2 cellular contexts compared by ENCODE assay signal in genomic region chr10:76085773-76086570, GRCh38.
TF ChIP-seq lines count a peak whose summit lies in the region.

No MANE protein-coding gene starts in this region.

TF ChIP-seq in SK-N-SH, 30 proteins besides CTCF, POLR2A, EP300 and RAD21 (continued from another document):
- TF ChIP-seq, protein P1, sequence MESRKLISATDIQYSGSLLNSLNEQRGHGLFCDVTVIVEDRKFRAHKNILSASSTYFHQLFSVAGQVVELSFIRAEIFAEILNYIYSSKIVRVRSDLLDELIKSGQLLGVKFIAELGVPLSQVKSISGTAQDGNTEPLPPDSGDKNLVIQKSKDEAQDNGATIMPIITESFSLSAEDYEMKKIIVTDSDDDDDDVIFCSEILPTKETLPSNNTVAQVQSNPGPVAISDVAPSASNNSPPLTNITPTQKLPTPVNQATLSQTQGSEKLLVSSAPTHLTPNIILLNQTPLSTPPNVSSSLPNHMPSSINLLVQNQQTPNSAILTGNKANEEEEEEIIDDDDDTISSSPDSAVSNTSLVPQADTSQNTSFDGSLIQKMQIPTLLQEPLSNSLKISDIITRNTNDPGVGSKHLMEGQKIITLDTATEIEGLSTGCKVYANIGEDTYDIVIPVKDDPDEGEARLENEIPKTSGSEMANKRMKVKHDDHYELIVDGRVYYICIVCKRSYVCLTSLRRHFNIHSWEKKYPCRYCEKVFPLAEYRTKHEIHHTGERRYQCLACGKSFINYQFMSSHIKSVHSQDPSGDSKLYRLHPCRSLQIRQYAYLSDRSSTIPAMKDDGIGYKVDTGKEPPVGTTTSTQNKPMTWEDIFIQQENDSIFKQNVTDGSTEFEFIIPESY (IDR thresholded peaks at IDR 0.05; ENCODE audit: borderline replicate concordance, low read depth) = no peak
- TF ChIP-seq, protein P2, sequence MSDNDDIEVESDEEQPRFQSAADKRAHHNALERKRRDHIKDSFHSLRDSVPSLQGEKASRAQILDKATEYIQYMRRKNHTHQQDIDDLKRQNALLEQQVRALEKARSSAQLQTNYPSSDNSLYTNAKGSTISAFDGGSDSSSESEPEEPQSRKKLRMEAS (IDR thresholded peaks at IDR 0.05; ENCODE audit: low read depth) = no peak
- TF ChIP-seq REST (IDR thresholded peaks at IDR 0.05; ENCODE audit: low read depth, low read length) (no peak), FOXJ3 (CRISPR knock-in tag; IDR thresholded peaks at IDR 0.05) (no peak), GATA2 (CRISPR knock-in tag; IDR thresholded peaks at IDR 0.05) (no peak)

TF ChIP-seq in SK-N-SH treated with all-trans-retinoic acid at 6 μM for 48 hours, 23 proteins besides CTCF, POLR2A, EP300 and RAD21 (continued from another document):
- TF ChIP-seq ESRRG (CRISPR knock-in tag; IDR thresholded peaks at IDR 0.05) (no peak), PPARA (CRISPR knock-in tag; IDR thresholded peaks at IDR 0.05; ENCODE audit: borderline replicate concordance) (no peak), GLIS3 (CRISPR knock-in tag; IDR thresholded peaks at IDR 0.05) (no peak), ZNF70 (CRISPR knock-in tag; IDR thresholded peaks at IDR 0.05) (no peak), BACH2 (CRISPR knock-in tag; IDR thresholded peaks at IDR 0.05; ENCODE audit: borderline replicate concordance) (no peak), ZNF565 (CRISPR knock-in tag; conservative IDR thresholded peaks at IDR 0.05; ENCODE audit: low read depth) (no peak), ISL1 (CRISPR knock-in tag; IDR thresholded peaks at IDR 0.05) (no peak)
- TF ChIP-seq, protein P3, sequence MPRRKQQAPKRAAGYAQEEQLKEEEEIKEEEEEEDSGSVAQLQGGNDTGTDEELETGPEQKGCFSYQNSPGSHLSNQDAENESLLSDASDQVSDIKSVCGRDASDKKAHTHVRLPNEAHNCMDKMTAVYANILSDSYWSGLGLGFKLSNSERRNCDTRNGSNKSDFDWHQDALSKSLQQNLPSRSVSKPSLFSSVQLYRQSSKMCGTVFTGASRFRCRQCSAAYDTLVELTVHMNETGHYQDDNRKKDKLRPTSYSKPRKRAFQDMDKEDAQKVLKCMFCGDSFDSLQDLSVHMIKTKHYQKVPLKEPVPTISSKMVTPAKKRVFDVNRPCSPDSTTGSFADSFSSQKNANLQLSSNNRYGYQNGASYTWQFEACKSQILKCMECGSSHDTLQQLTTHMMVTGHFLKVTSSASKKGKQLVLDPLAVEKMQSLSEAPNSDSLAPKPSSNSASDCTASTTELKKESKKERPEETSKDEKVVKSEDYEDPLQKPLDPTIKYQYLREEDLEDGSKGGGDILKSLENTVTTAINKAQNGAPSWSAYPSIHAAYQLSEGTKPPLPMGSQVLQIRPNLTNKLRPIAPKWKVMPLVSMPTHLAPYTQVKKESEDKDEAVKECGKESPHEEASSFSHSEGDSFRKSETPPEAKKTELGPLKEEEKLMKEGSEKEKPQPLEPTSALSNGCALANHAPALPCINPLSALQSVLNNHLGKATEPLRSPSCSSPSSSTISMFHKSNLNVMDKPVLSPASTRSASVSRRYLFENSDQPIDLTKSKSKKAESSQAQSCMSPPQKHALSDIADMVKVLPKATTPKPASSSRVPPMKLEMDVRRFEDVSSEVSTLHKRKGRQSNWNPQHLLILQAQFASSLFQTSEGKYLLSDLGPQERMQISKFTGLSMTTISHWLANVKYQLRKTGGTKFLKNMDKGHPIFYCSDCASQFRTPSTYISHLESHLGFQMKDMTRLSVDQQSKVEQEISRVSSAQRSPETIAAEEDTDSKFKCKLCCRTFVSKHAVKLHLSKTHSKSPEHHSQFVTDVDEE (CRISPR knock-in tag; IDR thresholded peaks at IDR 0.05) = no peak
